In the genomic region with DNA sequence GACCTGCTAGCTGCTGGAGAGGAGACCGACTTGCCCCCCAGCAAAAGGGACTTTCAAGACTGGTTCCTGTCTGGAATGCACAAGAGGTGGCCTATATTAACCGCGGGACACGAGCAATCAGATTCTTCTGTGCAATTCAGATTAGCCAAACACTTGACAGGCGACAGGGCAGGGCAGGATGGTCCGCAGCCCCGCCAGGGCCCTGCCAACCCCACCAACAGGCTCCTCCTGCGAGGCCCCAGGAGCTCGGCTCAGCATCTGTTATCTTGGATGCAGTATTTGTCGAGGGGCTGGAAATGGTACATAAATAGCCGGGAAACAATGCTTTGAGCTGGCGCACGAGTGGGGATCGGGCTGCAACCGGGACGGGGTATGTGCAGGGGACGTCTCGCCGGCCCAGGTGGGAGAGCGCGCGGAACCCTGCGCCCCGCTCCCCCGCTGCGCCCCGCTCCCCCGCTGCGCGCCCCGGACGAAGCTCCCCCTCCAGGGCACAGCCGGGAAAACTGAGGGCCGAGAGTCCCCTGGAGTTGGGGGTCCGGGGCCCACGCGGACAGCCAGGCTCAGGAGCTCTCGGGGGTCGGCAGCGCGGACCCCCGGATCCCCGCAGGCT, we compare ENCODE assay signal across 8 cellular contexts. TPM values are rescaled to one million over a fixed set of nuclear protein-coding genes. Genes with fewer than 3 reads are reported as not detected.
DNase-seq lines count a peak whose midpoint lies in the region; ATAC-seq and TF ChIP-seq lines count a peak whose summit lies in the region.

No MANE protein-coding gene starts in this region.

- no peak for TF ChIP-seq EP300 in stomach (IDR thresholded peaks at IDR 0.05)

- no peak for TF ChIP-seq POLR2A in stomach (IDR thresholded peaks at IDR 0.05)

- peaks cover 11 to 22% (median 19%) of the 10 kb centered on the region in 4 donors for H3K4me1 ChIP-seq in stomach

- no peaks in the 10 kb centered on the region for H3K36me3 Mint-ChIP-seq in activated CD4-positive, alpha-beta T cell treated with anti-CD3 and anti-CD28 coated beads for 36 hours (ENCODE audit: low read depth)
- no peaks in the 10 kb centered on the region for H3K36me3 Mint-ChIP-seq in activated T-helper 1 cell treated with anti-CD3 and anti-CD28 coated beads, Interleukin-12 subunit alpha, Interleukin-12 subunit beta, Interleukin-2, Interleukin-4 antibody, amounts not matched to agents 30 ng/mL and 10 ng/mL and 1 ng/mL, durations not matched to agents 14 hours and 24 hours and 36 hours (ENCODE audit: low read depth)

- no peaks in the 10 kb centered on the region for H3K9me3 Mint-ChIP-seq in activated CD4-positive, alpha-beta T cell treated with anti-CD3 and anti-CD28 coated beads for 36 hours (ENCODE audit: low read depth)
- H3K9me3 Mint-ChIP-seq in activated T-helper 1 cell treated with anti-CD3 and anti-CD28 coated beads, Interleukin-12 subunit alpha, Interleukin-12 subunit beta, Interleukin-2, Interleukin-4 antibody, amounts not matched to agents 30 ng/mL and 10 ng/mL and 1 ng/mL, durations not matched to agents 14 hours and 24 hours and 36 hours, result no peaks in the 10 kb centered on the region

- H3K4me3 ChIP-seq in iPS-18c (ENCODE audit: insufficient read depth, low read depth, low read length) (peak overlapping the region; percentile 70), stomach (peak overlapping the region; percentile 51 to 67 (median 65))

- DNase-seq in activated CD4-positive, alpha-beta T cell treated with anti-CD3 and anti-CD28 coated beads for 36 hours, result peak; percentile 13
- DNase-seq in activated CD4-positive, alpha-beta T cell treated with anti-CD3 and anti-CD28 coated beads, Interleukin-2, amount 50 U/mL, for 1 hour, result no peak
- DNase-seq in activated T-helper 1 cell treated with anti-CD3 and anti-CD28 coated beads, Interleukin-12 subunit alpha, Interleukin-12 subunit beta, Interleukin-2, Interleukin-4 antibody, amounts not matched to agents 30 ng/mL and 10 ng/mL and 1 ng/mL, durations not matched to agents 14 hours and 24 hours and 36 hours (ENCODE audit: low spot score), result no peak
- DNase-seq in stomach (no peak), SHP77 treated with DMSO at 0.1 percent for 48 hours (lab: John Stamatoyannopoulos, UW) (no peak), NCI-H187 (lab: John Stamatoyannopoulos, UW) (no peak), T1000 (lab: John Stamatoyannopoulos, UW) (no peak)

- TF ChIP-seq CTCF in stomach (IDR thresholded peaks at IDR 0.05), result no peak

- peaks cover 0 to 3% (median under 1%) of the 10 kb centered on the region in 4 donors for H3K36me3 ChIP-seq in stomach

- H3K27ac ChIP-seq in stomach, result peak overlapping the region; percentile 13 to 83 (median 72)

- peaks cover 10% of the 10 kb centered on the region for H3K4me1 Mint-ChIP-seq in activated CD4-positive, alpha-beta T cell treated with anti-CD3 and anti-CD28 coated beads for 36 hours
- peaks cover 8% of the 10 kb centered on the region for H3K4me1 Mint-ChIP-seq in activated T-helper 1 cell treated with anti-CD3 and anti-CD28 coated beads, Interleukin-12 subunit alpha, Interleukin-12 subunit beta, Interleukin-2, Interleukin-4 antibody, amounts not matched to agents 30 ng/mL and 10 ng/mL and 1 ng/mL, durations not matched to agents 14 hours and 24 hours and 36 hours (ENCODE audit: low read depth)

- H3K4me3 Mint-ChIP-seq in activated CD4-positive, alpha-beta T cell treated with anti-CD3 and anti-CD28 coated beads for 36 hours, result peak overlapping the region; percentile 64
- H3K4me3 Mint-ChIP-seq in activated T-helper 1 cell treated with anti-CD3 and anti-CD28 coated beads, Interleukin-12 subunit alpha, Interleukin-12 subunit beta, Interleukin-2, Interleukin-4 antibody, amounts not matched to agents 30 ng/mL and 10 ng/mL and 1 ng/mL, durations not matched to agents 14 hours and 24 hours and 36 hours, result peak overlapping the region; percentile 34

- intact Hi-C loops in activated CD4-positive, alpha-beta T cell treated with anti-CD3 and anti-CD28 coated beads for 36 hours (cut with DNase I, micrococcal nuclease), result loop anchor here (1.0 to 2.0 kb wide), 11 partner anchors 34 to 307 kb away; a partner anchor contains a TSS
- intact Hi-C loops in activated T-helper 1 cell treated with anti-CD3 and anti-CD28 coated beads, Interleukin-12 subunit alpha, Interleukin-12 subunit beta, Interleukin-2, Interleukin-4 antibody, amounts not matched to agents 30 ng/mL and 10 ng/mL and 1 ng/mL, durations not matched to agents 14 hours and 24 hours and 36 hours (cut with micrococcal nuclease), result loop anchor here (1.0 to 10.0 kb wide), 3 partner anchors 84 to 268 kb away; no protein-coding TSS in a partner anchor
- intact Hi-C loops in stomach (cut with DNase I; ENCODE audit: low total_unique reads), result no loop called here

- no peak for ATAC-seq in activated CD4-positive, alpha-beta T cell treated with anti-CD3 and anti-CD28 coated beads for 36 hours

- CTCF ChIA-PET in activated CD4-positive, alpha-beta T cell treated with anti-CD3 and anti-CD28 coated beads for 36 hours (lab: Charles Lee), result interaction anchor here (0.6 to 2.8 kb wide), 15 partner anchors 9 to 261 kb away, joined by 3 to 24 read pairs (median 4); a partner anchor contains a TSS

- peaks cover 0 to 35% (median 19%) of the 10 kb centered on the region in 3 donors for H3K27me3 ChIP-seq in stomach

- no peak overlapping the region for H3K27ac Mint-ChIP-seq in activated CD4-positive, alpha-beta T cell treated with anti-CD3 and anti-CD28 coated beads for 36 hours
- H3K27ac Mint-ChIP-seq in activated T-helper 1 cell treated with anti-CD3 and anti-CD28 coated beads, Interleukin-12 subunit alpha, Interleukin-12 subunit beta, Interleukin-2, Interleukin-4 antibody, amounts not matched to agents 30 ng/mL and 10 ng/mL and 1 ng/mL, durations not matched to agents 14 hours and 24 hours and 36 hours, result no peak overlapping the region

- POLR2A ChIA-PET in activated CD4-positive, alpha-beta T cell treated with anti-CD3 and anti-CD28 coated beads for 36 hours (lab: Charles Lee), result interaction anchor here (0.6 kb wide), 1 partner anchor 9 kb away, joined by 5 read pairs; no protein-coding TSS in a partner anchor

- H3K9me3 ChIP-seq in iPS-18c (ENCODE audit: control insufficient read depth, insufficient read depth, low read length), result no peaks in the 10 kb centered on the region
- H3K9me3 ChIP-seq in stomach, result no peaks in the 10 kb centered on the region

- 0 to 6% (median 1%) methylated on average over 9 to 43 of the region's 43 CpGs for WGBS in stomach, 5 donors

- H3K27me3 Mint-ChIP-seq in activated CD4-positive, alpha-beta T cell treated with anti-CD3 and anti-CD28 coated beads for 36 hours, result peaks cover 20% of the 10 kb centered on the region
- peaks cover 26% of the 10 kb centered on the region for H3K27me3 Mint-ChIP-seq in activated T-helper 1 cell treated with anti-CD3 and anti-CD28 coated beads, Interleukin-12 subunit alpha, Interleukin-12 subunit beta, Interleukin-2, Interleukin-4 antibody, amounts not matched to agents 30 ng/mL and 10 ng/mL and 1 ng/mL, durations not matched to agents 14 hours and 24 hours and 36 hours (ENCODE audit: insufficient read depth)

RNA-seq across cellular contexts. Expression of a gene that starts 0.7 kb away (rescaled TPM):
- total RNA-seq in activated CD4-positive, alpha-beta T cell treated with anti-CD3 and anti-CD28 coated beads for 36 hours, result under 1 TPM; 0.42 to 0.69 TPM
- total RNA-seq in activated T-helper 1 cell treated with anti-CD3 and anti-CD28 coated beads, Interleukin-12 subunit alpha, Interleukin-12 subunit beta, Interleukin-2, Interleukin-4 antibody, amounts not matched to agents 30 ng/mL and 10 ng/mL and 1 ng/mL, durations not matched to agents 14 hours and 24 hours and 36 hours, result 0.24 and 0.26 TPM in 2 replicates
- 10 to 100 TPM in 1 of 5 donors, 1 to 10 TPM in 3, not detected in 1; 3.0 to 21.6 (median 5.5) TPM for total RNA-seq in stomach
- polyA plus RNA-seq in stomach, result 1 to 10 TPM; 1.2 to 2.4 (median 1.6) TPM

RNA-seq across cellular contexts. Expression of a gene that starts 21.0 kb away (rescaled TPM):
- not detected for total RNA-seq in activated CD4-positive, alpha-beta T cell treated with anti-CD3 and anti-CD28 coated beads for 36 hours
- not detected in 2 replicates for total RNA-seq in activated T-helper 1 cell treated with anti-CD3 and anti-CD28 coated beads, Interleukin-12 subunit alpha, Interleukin-12 subunit beta, Interleukin-2, Interleukin-4 antibody, amounts not matched to agents 30 ng/mL and 10 ng/mL and 1 ng/mL, durations not matched to agents 14 hours and 24 hours and 36 hours
- total RNA-seq in stomach, result under 1 TPM in 1 of 5 donors, not detected in 4; 0.37 TPM
- not detected for polyA plus RNA-seq in stomach
